Comparison of ENCODE assay signal across 8 cellular contexts in genomic region chr6:142947702-142948480, GRCh38. TPM values are rescaled to one million over a fixed set of nuclear protein-coding genes. Genes with fewer than 3 reads are reported as not detected.
DNase-seq lines count a peak whose midpoint lies in the region; ATAC-seq and TF ChIP-seq lines count a peak whose summit lies in the region.

No MANE protein-coding gene starts in this region.

- no peak for TF ChIP-seq CTCF in epithelial cell of esophagus (IDR thresholded peaks at IDR 0.05; ENCODE audit: insufficient read depth, low read depth, low read length, missing control alignments)
- TF ChIP-seq CTCF in ovary (IDR thresholded peaks at IDR 0.05) = no peak

- peak overlapping the region; percentile 99 for H3K27ac ChIP-seq in ovary

- peak; percentile 28 for ATAC-seq in GM18858 (IDR thresholded peaks at IDR 0.05; ENCODE audit: unreplicated experiment)
- peak; percentile 27 for ATAC-seq in HG03025 (IDR thresholded peaks at IDR 0.05; ENCODE audit: low FRiP score, unreplicated experiment)

- peak overlapping the region; percentile 67 for H3K4me3 ChIP-seq in epithelial cell of esophagus (ENCODE audit: low read length)
- H3K4me3 ChIP-seq in ovary = peak overlapping the region; percentile 88

- no peaks in the 10 kb centered on the region for H3K36me3 ChIP-seq in ovary

- DNase-seq in AG08396 (ENCODE audit: low spot score) (peak; percentile 20), SK-N-DZ (ENCODE audit: low spot score) (peak; percentile 3), epithelial cell of esophagus (ENCODE audit: low read depth) (no peak), ovary (no peak), kidney tubule cell (ENCODE audit: low spot score) (no peak), AG08395 (ENCODE audit: low spot score) (no peak)

- no peaks in the 10 kb centered on the region for H3K4me1 ChIP-seq in ovary (ENCODE audit: insufficient read depth)

- H3K27me3 ChIP-seq in ovary = no peaks in the 10 kb centered on the region

- 5 to 8% (median 7%) methylated on average over 13 of the region's 13 CpGs for WGBS in ovary, 3 donors

- no peak for TF ChIP-seq POLR2A in ovary (IDR thresholded peaks at IDR 0.05)

- intact Hi-C loops in ovary (cut with DNase I) = loop anchor here (2.0 to 10.0 kb wide), 8 partner anchors 21 to 253 kb away; partner anchors contain the start of gene AIG1 (in 1 of the 4)

- H3K9me3 ChIP-seq in ovary = no peaks in the 10 kb centered on the region

- no peak for TF ChIP-seq EP300 in ovary (IDR thresholded peaks at IDR 0.05)

RNA-seq across cellular contexts. Expression of gene HIVEP2, which starts 2.9 kb away (rescaled TPM):
- polyA plus RNA-seq in SK-N-DZ (2014; cell fraction: cytosol; rRNA removed) = 3.0 and 4.1 TPM in 2 replicates
- polyA plus RNA-seq in SK-N-DZ (2014; cell fraction: nucleus; rRNA removed) = 5.3 and 6.3 TPM in 2 replicates
- 10 to 100 TPM; 21.1 to 58.9 (median 32.9) TPM for total RNA-seq in ovary
- 10 to 100 TPM in 1 of 2 donors, 1 to 10 TPM in 1; 8.4 to 16.9 TPM for polyA plus RNA-seq in ovary

Comparison
In these comparisons a context has a peak if more than half of its experiments do, and no peak if none do; other contexts are left out.
1. DNase-seq: peak in AG08396 (single experiment) and SK-N-DZ (single experiment); none in epithelial cell of esophagus (single experiment), ovary (0 of 5), kidney tubule cell (single experiment) and AG08395 (single experiment).